Comparison of ENCODE assay signal across 19 cellular contexts in the genomic region with DNA sequence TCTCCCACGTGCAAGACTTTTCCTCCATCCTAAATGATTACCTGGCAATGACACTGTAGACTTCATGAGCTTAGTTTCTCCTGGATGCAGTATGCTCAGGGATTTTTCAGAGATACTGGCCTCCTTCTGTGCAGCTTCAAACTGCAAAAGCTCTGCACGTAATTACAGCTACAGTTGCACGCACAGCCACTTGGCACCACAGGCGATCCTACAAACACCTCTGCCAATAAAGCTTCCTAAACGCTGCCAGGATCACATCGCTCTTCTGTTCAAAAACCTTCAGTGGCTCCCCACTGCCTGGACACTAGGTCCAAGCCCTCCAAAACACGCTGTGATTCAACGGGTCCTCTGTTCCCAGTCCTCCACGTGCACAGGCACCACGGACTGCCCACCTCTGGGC. TPM values are rescaled to one million over a fixed set of nuclear protein-coding genes. Genes with fewer than 3 reads are reported as not detected.
DNase-seq lines count a peak whose midpoint lies in the region; ATAC-seq and TF ChIP-seq lines count a peak whose summit lies in the region.
"Had no signal": no experiment of that assay in that cellular context is flagged by ENCODE, and none has a peak within 500 bp of the region (broad histone marks: within the 10 kb centered on the region; RNA-seq: fewer than 3 reads in every experiment).

No MANE protein-coding gene starts in this region.

- no peak overlapping the region for H3K4me3 Mint-ChIP-seq in activated T-cell treated with anti-CD3 and anti-CD28 coated beads, Interleukin-2, amount 50 U/mL, for 72 hours
- no peak overlapping the region for H3K4me3 Mint-ChIP-seq in T-helper 17 cell
- no peak overlapping the region for H3K4me3 Mint-ChIP-seq in stimulated activated effector memory CD8-positive, alpha-beta T cell treated with anti-CD3 and anti-CD28 coated beads, Interleukin-12 subunit alpha, Interleukin-12 subunit beta, amount 100 ng/mL, for 72 hours
- H3K4me3 Mint-ChIP-seq in osteocyte (ENCODE audit: unreplicated experiment), result no peak overlapping the region

- no peaks in the 10 kb centered on the region for H3K9me3 Mint-ChIP-seq in activated T-cell treated with anti-CD3 and anti-CD28 coated beads, Interleukin-2, amount 50 U/mL, for 72 hours
- no peaks in the 10 kb centered on the region for H3K9me3 Mint-ChIP-seq in stimulated activated effector memory CD8-positive, alpha-beta T cell treated with anti-CD3 and anti-CD28 coated beads, Interleukin-12 subunit alpha, Interleukin-12 subunit beta, amount 100 ng/mL, for 72 hours
- H3K9me3 Mint-ChIP-seq in osteocyte (ENCODE audit: unreplicated experiment), result no peaks in the 10 kb centered on the region

- no peaks in the 10 kb centered on the region for H3K4me1 Mint-ChIP-seq in activated T-cell treated with anti-CD3 and anti-CD28 coated beads, Interleukin-2, amount 50 U/mL, for 72 hours (ENCODE audit: low read depth)
- H3K4me1 Mint-ChIP-seq in T-helper 17 cell (peaks cover 4% of the 10 kb centered on the region), osteocyte (ENCODE audit: unreplicated experiment) (peaks cover 2% of the 10 kb centered on the region)
- peaks cover 13% of the 10 kb centered on the region for H3K4me1 Mint-ChIP-seq in stimulated activated effector memory CD8-positive, alpha-beta T cell treated with anti-CD3 and anti-CD28 coated beads, Interleukin-12 subunit alpha, Interleukin-12 subunit beta, amount 100 ng/mL, for 72 hours

- no peak overlapping the region for H3K4me3 ChIP-seq in coronary artery

- peaks cover 14 to 28% of the 10 kb centered on the region in 2 donors for H3K36me3 Mint-ChIP-seq in activated T-cell treated with anti-CD3 and anti-CD28 coated beads, Interleukin-2, amount 50 U/mL, for 72 hours (ENCODE audit: insufficient read depth in 2 of 2)
- H3K36me3 Mint-ChIP-seq in T-helper 17 cell (ENCODE audit: low read depth) (peaks cover 10% of the 10 kb centered on the region), osteocyte (ENCODE audit: unreplicated experiment) (no peaks in the 10 kb centered on the region)
- peaks cover 52% of the 10 kb centered on the region for H3K36me3 Mint-ChIP-seq in stimulated activated effector memory CD8-positive, alpha-beta T cell treated with anti-CD3 and anti-CD28 coated beads, Interleukin-12 subunit alpha, Interleukin-12 subunit beta, amount 100 ng/mL, for 72 hours

- H3K27ac Mint-ChIP-seq in activated T-cell treated with anti-CD3 and anti-CD28 coated beads, Interleukin-2, amount 50 U/mL, for 72 hours, result peak overlapping the region; percentile 36
- H3K27ac Mint-ChIP-seq in T-helper 17 cell, result peak overlapping the region; percentile 45
- peak overlapping the region; percentile 74 for H3K27ac Mint-ChIP-seq in stimulated activated effector memory CD8-positive, alpha-beta T cell treated with anti-CD3 and anti-CD28 coated beads, Interleukin-12 subunit alpha, Interleukin-12 subunit beta, amount 100 ng/mL, for 72 hours
- no peak overlapping the region for H3K27ac Mint-ChIP-seq in osteocyte (ENCODE audit: unreplicated experiment)

- TF ChIP-seq CTCF in osteocyte (IDR thresholded peaks at IDR 0.05) (no peak), coronary artery (IDR thresholded peaks at IDR 0.05) (no peak)

- ATAC-seq in activated T-cell treated with anti-CD3 and anti-CD28 coated beads, Interleukin-2, amount 50 U/mL, for 72 hours (replicated peaks in 1 of 2), result no peak
- no peak for ATAC-seq in T-helper 17 cell
- no peak for ATAC-seq in stimulated activated effector memory CD8-positive, alpha-beta T cell treated with anti-CD3 and anti-CD28 coated beads, Interleukin-12 subunit alpha, Interleukin-12 subunit beta, amount 100 ng/mL, for 72 hours
- ATAC-seq: Panc1 had no signal

- H3K27ac ChIP-seq in coronary artery, result no peak overlapping the region
- H3K27ac ChIP-seq: C4-2B, KMS-11 had no signal

- no peaks in the 10 kb centered on the region for H3K27me3 Mint-ChIP-seq in activated T-cell treated with anti-CD3 and anti-CD28 coated beads, Interleukin-2, amount 50 U/mL, for 72 hours (ENCODE audit: low read depth)
- H3K27me3 Mint-ChIP-seq in T-helper 17 cell (no peaks in the 10 kb centered on the region), osteocyte (ENCODE audit: unreplicated experiment) (peaks cover 5% of the 10 kb centered on the region)

- H3K9me3 ChIP-seq in T-helper 17 cell (ENCODE audit: control insufficient read depth, low read length, poor library complexity, severe bottlenecking), result no peaks in the 10 kb centered on the region

- no peak for DNase-seq in activated T-cell treated with anti-CD3 and anti-CD28 coated beads, Interleukin-2, amount 50 U/mL, for 72 hours
- no peak for DNase-seq in activated T-cell treated with anti-CD3 and anti-CD28 coated beads, Interleukin-2, amount 50 U/mL, for 48 hours
- DNase-seq in T-helper 17 cell (no peak), middle frontal gyrus (ENCODE audit: extremely low spot score, low spot score) (peak; percentile 13), osteocyte (ENCODE audit: extremely low spot score, unreplicated experiment) (no peak), coronary artery (ENCODE audit: low spot score) (no peak)
- DNase-seq in stimulated activated effector memory CD8-positive, alpha-beta T cell treated with anti-CD3 and anti-CD28 coated beads, Interleukin-12 subunit alpha, Interleukin-12 subunit beta, amount 100 ng/mL, for 72 hours (ENCODE audit: low spot score in 2 of 2), result no peak
- no peak for DNase-seq in stimulated activated naive CD4-positive, alpha-beta T cell (lab: John Stamatoyannopoulos, UW)
- DNase-seq: AML-193; GDM1; NCI-H1105 treated with DMSO at 0.1 percent for 48 hours; NCI-H2029 treated with DMSO at 0.1 percent for 48 hours; NCI-H226; NCI-H510A treated with DMSO at 0.1 percent for 48 hours; NCI-H774; NK-92 treated with Interleukin-12 subunit alpha and Interleukin-12 subunit beta, amount 100 ng/mL, for 24 hours had no signal

RNA-seq across cellular contexts. Expression of a gene that starts 49.5 kb away (rescaled TPM):
- 100 to 1,000 TPM; 138 to 144 TPM for total RNA-seq in activated T-cell treated with anti-CD3 and anti-CD28 coated beads, Interleukin-2, amount 50 U/mL, for 72 hours
- 100 to 1,000 TPM; 125 to 137 TPM for total RNA-seq in T-helper 17 cell
- total RNA-seq in osteocyte, result 1.4 and 1.5 TPM in 2 replicates

Comparison
In these comparisons a context has a peak if more than half of its experiments do, and no peak if none do; other contexts are left out.
1. RNA of a gene that starts 49.5 kb away (total RNA-seq): 138 to 144 TPM in activated T-cell treated with anti-CD3 and anti-CD28 coated beads, Interleukin-2, amount 50 U/mL, for 72 hours and 125 to 137 TPM in T-helper 17 cell; 1.4 to 1.5 TPM in osteocyte; every median in the first group is over 10 times any median in the second.